33 cellular contexts compared by ENCODE assay signal in the genomic region with DNA sequence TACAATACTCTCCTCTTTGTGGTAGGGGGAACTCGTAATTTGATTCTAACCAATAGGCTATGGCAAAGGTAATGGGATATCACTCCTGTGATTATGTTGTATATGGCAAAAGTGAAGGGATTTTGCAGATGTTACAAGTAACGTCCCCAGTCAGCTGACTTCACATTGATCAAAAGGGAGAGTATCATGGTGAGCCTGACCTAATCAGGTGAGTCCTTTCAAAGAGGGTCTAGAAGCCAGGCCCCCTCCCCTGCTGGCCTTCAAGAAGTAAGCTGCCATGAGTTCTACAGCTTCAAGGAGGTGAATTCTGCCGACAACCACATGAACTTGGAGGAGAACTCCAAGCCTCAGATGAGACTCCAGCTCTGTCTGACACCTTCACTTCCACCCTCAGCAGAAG. TPM values are rescaled to one million over a fixed set of nuclear protein-coding genes. Genes with fewer than 3 reads are reported as not detected.
"Had no signal": no experiment of that assay in that cellular context is flagged by ENCODE, and none has a peak within 500 bp of the region (broad histone marks: within the 10 kb centered on the region; RNA-seq: fewer than 3 reads in every experiment).

No MANE protein-coding gene starts in this region.

- DNase-seq: activated B cell treated with CpG ODN at 0.5 μM for 24 hours; activated CD4-positive, alpha-beta memory T cell treated with anti-CD3 and anti-CD28 coated beads for 36 hours; activated CD4-positive, alpha-beta T cell treated with anti-CD3 and anti-CD28 coated beads for 4 hours; activated CD4-positive, alpha-beta T cell treated with anti-CD3 and anti-CD28 coated beads, Interleukin-2, amount 50 U/mL, for 1 hour; activated CD4-positive, CD25-positive, alpha-beta regulatory T cell treated with anti-CD3 and anti-CD28 coated beads, Interleukin-2, amount 50 U/mL, for 72 hours; activated CD8-positive, alpha-beta memory T cell treated with anti-CD3 and anti-CD28 coated beads, Interleukin-2, amount 50 U/mL, for 4 hours; activated effector memory CD4-positive, alpha-beta T cell treated with Interleukin-2 at 50 U/mL for 16 hours; activated naive CD4-positive, alpha-beta T cell treated with anti-CD3 and anti-CD28 coated beads, Interleukin-2, amount 10 ng/mL, durations not matched to agents 7 days and 5 days; activated naive CD8-positive, alpha-beta T cell treated with anti-CD3 and anti-CD28 coated beads, Interleukin-2, amount 50 U/mL, for 24 hours; activated T-cell treated with anti-CD3 and anti-CD28 coated beads for 4 hours; activated T-cell treated with anti-CD3 and anti-CD28 coated beads, Interleukin-2, amount 50 U/mL, for 4 hours; anterior cingulate cortex; NCI-H1092 treated with DMSO at 0.1 percent for 48 hours; NCI-H1417; NCI-H146; NCI-H187; NCI-H2029 treated with DMSO at 0.1 percent for 48 hours; NCI-H2107; NCI-H2171; NCI-H510A; NCI-H526; NCI-H748 treated with DMSO at 0.1 percent for 48 hours; SHP77; SJCRH30; T-cell; T-helper 17 cell had no signal

- H3K4me2 ChIP-seq: KMS-11 had no signal

- H3K4me1 ChIP-seq: SJCRH30 had no signal

- H3K9ac ChIP-seq: KMS-11 had no signal

- H3K4me3 ChIP-seq: SJCRH30, SK-N-MC had no signal

- H3K36me3 ChIP-seq: SJCRH30 had no signal

- H3K27me3 ChIP-seq: SJCRH30 had no signal

- H3K9me3 ChIP-seq: SJCRH30 had no signal

- H3K27ac ChIP-seq: KMS-11, SJCRH30, SK-N-MC, VCaP had no signal

- ATAC-seq: activated naive CD8-positive, alpha-beta T cell treated with anti-CD3 and anti-CD28 coated beads, Interleukin-2, amount 50 U/mL, for 24 hours; activated T-cell treated with anti-CD3 and anti-CD28 coated beads, Interleukin-2, amount 50 U/mL, for 4 hours; Panc1; T-cell; T-helper 17 cell had no signal

RNA-seq across cellular contexts. Expression of a gene that starts 31.4 kb away (rescaled TPM):
- total RNA-seq: activated B cell treated with CpG ODN at 0.5 μM for 24 hours; activated CD4-positive, alpha-beta memory T cell treated with anti-CD3 and anti-CD28 coated beads for 36 hours; activated T-cell treated with anti-CD3 and anti-CD28 coated beads, Interleukin-2, amount 50 U/mL, for 4 hours; cardiac septum; LHCN-M2; RPMI7951; SJCRH30; T-cell; T-helper 17 cell had no signal
